In the genomic region with DNA sequence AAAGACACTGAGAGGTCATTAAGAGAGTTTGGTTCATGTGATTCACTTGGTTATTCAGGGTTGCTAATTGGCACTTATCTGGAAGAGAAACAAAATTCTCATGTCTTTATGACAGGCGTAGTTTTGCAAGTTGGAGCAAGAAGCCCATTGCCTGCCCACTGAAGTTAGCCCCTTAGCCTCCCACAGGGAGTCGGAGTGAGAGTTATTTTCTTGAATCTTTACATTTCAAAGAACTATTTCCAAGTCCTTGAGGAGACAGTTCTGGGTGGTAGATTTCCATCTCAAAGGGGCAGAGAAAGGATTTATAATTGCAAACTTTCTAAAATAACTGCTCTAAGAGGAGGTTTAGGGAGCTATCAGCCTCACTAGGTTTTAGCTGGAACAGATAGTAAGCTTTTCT, we compare ENCODE assay signal across 22 cellular contexts.
DNase-seq lines count a peak whose midpoint lies in the region; ATAC-seq, FAIRE-seq and TF ChIP-seq lines count a peak whose summit lies in the region.
"Had no signal": no experiment of that assay in that cellular context is flagged by ENCODE, and none has a peak within 500 bp of the region (broad histone marks: within the 10 kb centered on the region; RNA-seq: fewer than 3 reads in every experiment).

No MANE protein-coding gene starts in this region.

- no peak overlapping the region for H2BK5ac ChIP-seq in H1 (ENCODE audit: low read depth, low read length)

- H3K27ac ChIP-seq in H1 (ENCODE audit: low read depth, low read length), result no peak overlapping the region
- H3K27ac ChIP-seq in kidney (ENCODE audit: low read depth in 2 of 2, low read length in 2 of 2), result no peak overlapping the region

- H3K9ac ChIP-seq in H1 (replicated peaks in 1 of 4; ENCODE audit: extremely low read depth in 1 of 4, low read depth in 3 of 4, low read length in 3 of 4) (no peak overlapping the region), iPS-15b (ENCODE audit: low read depth, low read length) (no peak overlapping the region), kidney (ENCODE audit: low read length in 2 of 2) (no peak overlapping the region)

- no peak overlapping the region for H2BK15ac ChIP-seq in H1 (ENCODE audit: low read length)

- TF ChIP-seq RAD21 in H1 (IDR thresholded peaks at IDR 0.05 in 1 of 2, conservative IDR thresholded peaks at IDR 0.05 in 1 of 2; ENCODE audit: low read depth in 2 of 2, low read length in 2 of 2), result no peak

- no peak overlapping the region; the same call in 1 of the 2 replicates for H3K18ac ChIP-seq in H1 (ENCODE audit: extremely low read depth, low read length)

- no peak overlapping the region for H2AFZ ChIP-seq in H1 (ENCODE audit: low read length)

- H3K14ac ChIP-seq in H1 (ENCODE audit: insufficient read length), result no peak overlapping the region

- FAIRE-seq in H1 (lab: Jason Lieb, UNC) (no peak), kidney (lab: Jason Lieb, UNC) (no peak)
- FAIRE-seq: G401.6, GM12878 had no signal

- TF ChIP-seq CTCF in H1 (IDR thresholded peaks at IDR 0.05; ENCODE audit: control extremely low read depth in 1 of 3, insufficient read depth in 1 of 3, low read depth in 1 of 3, low read length in 3 of 3), result no peak
- TF ChIP-seq CTCF in kidney (IDR thresholded peaks at IDR 0.05; ENCODE audit: borderline replicate concordance, extremely low read depth, insufficient read depth), result no peak

- CTCF ChIA-PET in H1 (lab: Charles Lee; ENCODE audit: partially characterized antibody), result no interaction called here

- POLR2A ChIA-PET in H1 (lab: Charles Lee; ENCODE audit: partially characterized antibody), result no interaction called here

- DNase-seq in HAP-1 (ENCODE audit: low spot score in 2 of 2), result peak; percentile 53 to 79
- peak in 1 of 2 experiments; percentile 17 for DNase-seq in H1 (ENCODE audit: low read depth in 1 of 2, low spot score in 2 of 2)
- DNase-seq in midbrain (lab: John Stamatoyannopoulos, UW), result no peak
- DNase-seq in NCI-H146 (lab: John Stamatoyannopoulos, UW), result no peak
- no peak for DNase-seq in kidney
- DNase-seq: C1 segment of cervical spinal cord; CD4-positive, alpha-beta memory T cell; COR-L47; DMS53; HCEC 1CT; NCI-H1048; NCI-H1417 treated with DMSO at 0.1 percent for 48 hours; NCI-H187; NCI-H2081 treated with DMSO at 0.1 percent for 48 hours; NCI-H524; NCI-H774; PC-3 had no signal

- H4K91ac ChIP-seq in H1 (replicated peaks; ENCODE audit: insufficient read length, low read length), result no peak overlapping the region

- no peak overlapping the region for H4K8ac ChIP-seq in H1 (ENCODE audit: extremely low read depth, insufficient read depth, low read length)

- no peak overlapping the region for H2BK120ac ChIP-seq in H1 (replicated peaks; ENCODE audit: low read depth, low read length)

- H3K56ac ChIP-seq in H1 (replicated peaks; ENCODE audit: insufficient read length, low read depth, low read length), result no peak overlapping the region

- no peak overlapping the region for H2BK12ac ChIP-seq in H1 (ENCODE audit: low read depth, low read length)

- ATAC-seq in GM21515 (IDR thresholded peaks at IDR 0.05; ENCODE audit: unreplicated experiment), result no peak
- ATAC-seq: GM12878, PC-3, SK-N-SH treated with all-trans-retinoic acid at 6 μM for 48 hours had no signal

- H4K5ac ChIP-seq in H1 (ENCODE audit: insufficient read length, low read depth, low read length), result no peak overlapping the region

- H3K23ac ChIP-seq in H1 (ENCODE audit: insufficient read length), result no peak overlapping the region

- H3K79me1 ChIP-seq in H1 (ENCODE audit: low read depth, low read length), result no peaks in the 10 kb centered on the region

- TF ChIP-seq EP300 in H1 (IDR thresholded peaks at IDR 0.05; ENCODE audit: borderline replicate concordance in 1 of 2, low read depth in 2 of 2, low read length in 2 of 2), result no peak

- H2AK5ac ChIP-seq in H1 (ENCODE audit: low read depth, low read length), result no peak overlapping the region

- no peaks in the 10 kb centered on the region for H3K23me2 ChIP-seq in H1 (ENCODE audit: low read depth, low read length)

- no peak overlapping the region for H2BK20ac ChIP-seq in H1 (ENCODE audit: low read length)

- H3K4ac ChIP-seq in H1 (replicated peaks; ENCODE audit: insufficient read length, low read depth, low read length), result no peak overlapping the region

- no peaks in the 10 kb centered on the region for H4K20me1 ChIP-seq in H1 (replicated peaks in 1 of 2; ENCODE audit: control insufficient read depth in 1 of 2, insufficient read depth in 2 of 2, low read length in 2 of 2)

- 23% methylated on average over 2 of the region's 2 CpGs; no CpG with 5 or more reads in 1 of the 2 experiments for WGBS in H1 (ENCODE audit: extremely low coverage in 1 of 2, insufficient coverage in 1 of 2, insufficient read length in 1 of 2, insufficient replicate concordance in 2 of 2, low coverage in 1 of 2, low lambda C conversion rate in 2 of 2, missing lambda C conversion rate in 1 of 2), 2 experiments

- intact Hi-C loops in kidney (cut with DNase I), result no loop called here

- H3K79me2 ChIP-seq in H1 (ENCODE audit: control insufficient read depth in 1 of 2, insufficient read depth in 2 of 2, low read length in 2 of 2), result no peaks in the 10 kb centered on the region

- peak overlapping the region; percentile 31 to 32; a peak in 3 of 4 replicates for H3K4me2 ChIP-seq in H1 (ENCODE audit: insufficient read depth in 1 of 2, low read depth in 2 of 2, low read length in 2 of 2)

- H3K4me3 ChIP-seq in HAP-1, result no peak overlapping the region
- H3K4me3 ChIP-seq in H1 (ENCODE audit: extremely low read depth in 1 of 4, insufficient read depth in 2 of 4, low read depth in 3 of 4, low read length in 4 of 4), result peak overlapping the region in 1 of 4 experiments; percentile 13; a peak in 1 of 8 replicates
- peak overlapping the region; percentile 24 for H3K4me3 ChIP-seq in iPS-15b (ENCODE audit: low read depth, low read length)
- no peak overlapping the region for H3K4me3 ChIP-seq in kidney (ENCODE audit: low read length in 2 of 2)
- H3K4me3 ChIP-seq: GM12878 had no signal

- no peaks in the 10 kb centered on the region for H3K36me3 ChIP-seq in HAP-1 (replicated peaks)
- H3K36me3 ChIP-seq in H1 (ENCODE audit: control insufficient read depth in 2 of 4, insufficient read depth in 4 of 4, low read length in 3 of 4), result no peaks in the 10 kb centered on the region
- no peaks in the 10 kb centered on the region for H3K36me3 ChIP-seq in iPS-15b (ENCODE audit: control insufficient read depth, insufficient read depth, low read length)
- no peaks in the 10 kb centered on the region for H3K36me3 ChIP-seq in kidney (ENCODE audit: control insufficient read depth in 1 of 2, insufficient read depth in 2 of 2, low read length in 2 of 2)

- H3K27me3 ChIP-seq in HAP-1 (ENCODE audit: low read depth) (no peaks in the 10 kb centered on the region), H1 (replicated peaks in 1 of 4; ENCODE audit: control insufficient read depth in 3 of 4, extremely low read depth in 1 of 4, insufficient read depth in 3 of 4, low read length in 3 of 4) (peaks cover 0 to 21% (median 7%) of the 10 kb centered on the region in 4 experiments; a peak in 4 of 7 replicates), iPS-15b (ENCODE audit: control insufficient read depth, insufficient read depth, low read length) (peaks cover 28% of the 10 kb centered on the region)

- H3K4me1 ChIP-seq in HAP-1, result peaks cover 17% of the 10 kb centered on the region
- peaks cover 0 to 7% (median 0%) of the 10 kb centered on the region in 4 experiments; a peak in 2 of 7 replicates for H3K4me1 ChIP-seq in H1 (replicated peaks in 1 of 4; ENCODE audit: control insufficient read depth in 3 of 4, insufficient read depth in 4 of 4, low read length in 3 of 4)
- H3K4me1 ChIP-seq in iPS-15b (ENCODE audit: control insufficient read depth, insufficient read depth, low read length), result peaks cover 14% of the 10 kb centered on the region
- H3K4me1 ChIP-seq in kidney (ENCODE audit: control insufficient read depth in 1 of 2, insufficient read depth in 1 of 2, low read depth in 1 of 2, low read length in 2 of 2), result no peaks in the 10 kb centered on the region

- H3K9me3 ChIP-seq in HAP-1 (no peaks in the 10 kb centered on the region), H1 (ENCODE audit: insufficient read depth in 2 of 2, low read depth in 1 of 2, low read length in 1 of 2) (no peaks in the 10 kb centered on the region; a peak in 1 of 4 replicates), iPS-15b (ENCODE audit: control insufficient read depth, insufficient read depth, low read length) (no peaks in the 10 kb centered on the region), kidney (ENCODE audit: control insufficient read depth in 1 of 2, low read length in 2 of 2) (no peaks in the 10 kb centered on the region)

- TF ChIP-seq POLR2A in H1 (IDR thresholded peaks at IDR 0.05; ENCODE audit: control extremely low read depth in 1 of 2, low read depth in 2 of 2, low read length in 2 of 2), result no peak

- in situ Hi-C loops in HAP-1 (cut with MboI; ENCODE audit: low sequenced_read_pairs), result no loop called here

TF ChIP-seq in H1, 55 proteins besides CTCF, POLR2A, EP300 and RAD21:
- no peak for TF ChIP-seq NRF1 (IDR thresholded peaks at IDR 0.05; ENCODE audit: low read depth, low read length)
- no peak for TF ChIP-seq BCL11A (IDR thresholded peaks at IDR 0.05; ENCODE audit: low read depth in 2 of 2, low read length in 2 of 2)

Comparison
In these comparisons a context has a peak if more than half of its experiments do, and no peak if none do; other contexts are left out.
1. DNase-seq: peak in HAP-1 (2 of 2); none in midbrain (single experiment), NCI-H146 (single experiment) and kidney (single experiment).